ENCODE assay signal across 11 cellular contexts in genomic region chr20:57323034-57323433, GRCh38. TPM values are rescaled to one million over a fixed set of nuclear protein-coding genes. Genes with fewer than 3 reads are reported as not detected.
A peak's percentile ranks its signal among the peaks of the same experiment; 100 is the strongest.
DNase-seq lines count a peak whose midpoint lies in the region; ATAC-seq and TF ChIP-seq lines count a peak whose summit lies in the region.
"Had no signal": no experiment of that assay in that cellular context is flagged by ENCODE, and none has a peak within 500 bp of the region (broad histone marks: within the 10 kb centered on the region; RNA-seq: fewer than 3 reads in every experiment).

No MANE protein-coding gene starts in this region.

- TF ChIP-seq EP300 in gastroesophageal sphincter (IDR thresholded peaks at IDR 0.05), result no peak

- peak; percentile 9 for DNase-seq in activated naive CD4-positive, alpha-beta T cell treated with anti-CD3 and anti-CD28 coated beads for 36 hours
- no peak for DNase-seq in activated naive CD4-positive, alpha-beta T cell treated with Interleukin-2 at 50 U/mL for 16 hours
- DNase-seq in SJCRH30, result peak; percentile 33 to 40
- DNase-seq in iris pigment epithelial cell (ENCODE audit: low read depth), result peak; percentile 5
- DNase-seq in vagina (ENCODE audit: extremely low spot score in 2 of 2), result no peak
- no peak for DNase-seq in activated T-cell treated with anti-CD3 and anti-CD28 coated beads for 4 hours
- DNase-seq: activated CD4-positive, alpha-beta T cell treated with anti-CD3 and anti-CD28 coated beads, Interleukin-2, amount 10 ng/mL, durations not matched to agents 24 days and 14 days; MM.1S; naive B cell had no signal

- no peak overlapping the region for H3K27ac Mint-ChIP-seq in activated naive CD4-positive, alpha-beta T cell treated with anti-CD3 and anti-CD28 coated beads for 36 hours
- H3K27ac Mint-ChIP-seq: activated CD4-positive, alpha-beta T cell treated with anti-CD3 and anti-CD28 coated beads, Interleukin-2, amount 10 ng/mL, durations not matched to agents 24 days and 14 days; naive B cell had no signal

- intact Hi-C loops in activated naive CD4-positive, alpha-beta T cell treated with anti-CD3 and anti-CD28 coated beads for 36 hours (cut with micrococcal nuclease), result no loop called here
- intact Hi-C loops in vagina (cut with DNase I), result no loop called here

- H3K36me3 ChIP-seq in SJCRH30 (no peaks in the 10 kb centered on the region), vagina (no peaks in the 10 kb centered on the region), gastroesophageal sphincter (no peaks in the 10 kb centered on the region)

- WGBS in gastroesophageal sphincter (ENCODE audit: low coverage in 1 of 2), 2 donors, result 23% methylated on average over 5 of the region's 6 CpGs; no CpG with 5 or more reads in 1 of the 2 donors

- no peaks in the 10 kb centered on the region for H3K36me3 Mint-ChIP-seq in activated naive CD4-positive, alpha-beta T cell treated with anti-CD3 and anti-CD28 coated beads for 36 hours (ENCODE audit: low read depth)
- H3K36me3 Mint-ChIP-seq: naive B cell had no signal

- H3K27me3 ChIP-seq in SJCRH30, result peaks cover 35% of the 10 kb centered on the region
- no peaks in the 10 kb centered on the region for H3K27me3 ChIP-seq in vagina
- H3K27me3 ChIP-seq in gastroesophageal sphincter, result peaks cover 19% of the 10 kb centered on the region

- H3K4me1 ChIP-seq in SJCRH30 (peaks cover 3% of the 10 kb centered on the region; the same call in 1 of the 2 replicates), vagina (peaks cover 21% of the 10 kb centered on the region), gastroesophageal sphincter (no peaks in the 10 kb centered on the region)

- no peak overlapping the region for H3K4me3 ChIP-seq in SJCRH30
- no peak overlapping the region for H3K4me3 ChIP-seq in vagina
- no peak overlapping the region for H3K4me3 ChIP-seq in gastroesophageal sphincter

- H3K9me3 Mint-ChIP-seq in activated naive CD4-positive, alpha-beta T cell treated with anti-CD3 and anti-CD28 coated beads for 36 hours, result peaks cover 2% of the 10 kb centered on the region
- H3K9me3 Mint-ChIP-seq: activated CD4-positive, alpha-beta T cell treated with anti-CD3 and anti-CD28 coated beads, Interleukin-2, amount 10 ng/mL, durations not matched to agents 24 days and 14 days had no signal

- CTCF ChIA-PET in activated naive CD4-positive, alpha-beta T cell treated with anti-CD3 and anti-CD28 coated beads for 36 hours (lab: Charles Lee), result no interaction called here

- TF ChIP-seq POLR2A in vagina (IDR thresholded peaks at IDR 0.05) (no peak), gastroesophageal sphincter (IDR thresholded peaks at IDR 0.05) (no peak)

- no peak overlapping the region for H3K27ac ChIP-seq in SJCRH30
- H3K27ac ChIP-seq in vagina, result peak overlapping the region; percentile 39
- H3K27ac ChIP-seq in gastroesophageal sphincter, result peak overlapping the region in 1 of 4 donors; percentile 6

- ATAC-seq in gastroesophageal sphincter (no peak), HG03025 (IDR thresholded peaks at IDR 0.05; ENCODE audit: low FRiP score, unreplicated experiment) (no peak)

- no peaks in the 10 kb centered on the region for H3K4me1 Mint-ChIP-seq in activated naive CD4-positive, alpha-beta T cell treated with anti-CD3 and anti-CD28 coated beads for 36 hours (ENCODE audit: low read depth)
- H3K4me1 Mint-ChIP-seq: activated CD4-positive, alpha-beta T cell treated with anti-CD3 and anti-CD28 coated beads, Interleukin-2, amount 10 ng/mL, durations not matched to agents 24 days and 14 days; naive B cell had no signal

- TF ChIP-seq CTCF in vagina (IDR thresholded peaks at IDR 0.05) (no peak), gastroesophageal sphincter (IDR thresholded peaks at IDR 0.05) (no peak)

- no peak overlapping the region for H3K4me3 Mint-ChIP-seq in activated naive CD4-positive, alpha-beta T cell treated with anti-CD3 and anti-CD28 coated beads for 36 hours
- H3K4me3 Mint-ChIP-seq: activated CD4-positive, alpha-beta T cell treated with anti-CD3 and anti-CD28 coated beads, Interleukin-2, amount 10 ng/mL, durations not matched to agents 24 days and 14 days; naive B cell had no signal

- H3K9me3 ChIP-seq in SJCRH30 (replicated peaks) (no peaks in the 10 kb centered on the region), vagina (no peaks in the 10 kb centered on the region), gastroesophageal sphincter (no peaks in the 10 kb centered on the region)

- H3K27me3 Mint-ChIP-seq in activated naive CD4-positive, alpha-beta T cell treated with anti-CD3 and anti-CD28 coated beads for 36 hours (ENCODE audit: low read depth), result peaks cover 34% of the 10 kb centered on the region

RNA-seq across cellular contexts. Expression of gene SPO11, which starts 6.6 kb away (rescaled TPM):
- not detected for total RNA-seq in activated naive CD4-positive, alpha-beta T cell treated with anti-CD3 and anti-CD28 coated beads for 36 hours
- not detected in 2 replicates for total RNA-seq in SJCRH30 (2014; rRNA removed; shearing (Covaris generic))
- total RNA-seq in vagina, result not detected
- total RNA-seq in gastroesophageal sphincter, result not detected
- total RNA-seq: activated CD4-positive, alpha-beta T cell treated with anti-CD3 and anti-CD28 coated beads, Interleukin-2, amount 10 ng/mL, durations not matched to agents 24 days and 14 days had no signal

RNA-seq across cellular contexts. Expression of gene RAE1, which starts 28.0 kb away (rescaled TPM):
- total RNA-seq in activated naive CD4-positive, alpha-beta T cell treated with anti-CD3 and anti-CD28 coated beads for 36 hours, result 10 to 100 TPM; 45.6 to 46.5 TPM
- 112 and 119 TPM in 2 replicates for total RNA-seq in SJCRH30 (2014; rRNA removed; shearing (Covaris generic))
- 21.1 TPM for total RNA-seq in vagina
- total RNA-seq in gastroesophageal sphincter, result 10 to 100 TPM; 16.5 to 30.4 (median 25.1) TPM

RNA-seq across cellular contexts. Expression of gene BMP7, which starts 56.6 kb away (rescaled TPM):
- total RNA-seq in activated naive CD4-positive, alpha-beta T cell treated with anti-CD3 and anti-CD28 coated beads for 36 hours, result not detected
- 14.6 and 15.6 TPM in 2 replicates for total RNA-seq in SJCRH30 (2014; rRNA removed; shearing (Covaris generic))
- total RNA-seq in vagina, result 17.2 TPM
- total RNA-seq in gastroesophageal sphincter, result 10 to 100 TPM in 1 of 4 donors, 1 to 10 TPM in 2, under 1 TPM in 1; 0.16 to 10.8 (median 5.0) TPM

Comparison
In these comparisons a context has a peak if more than half of its experiments do, and no peak if none do; other contexts are left out.
1. DNase-seq: peak in activated naive CD4-positive, alpha-beta T cell treated with anti-CD3 and anti-CD28 coated beads for 36 hours (single experiment), SJCRH30 (2 of 2) and iris pigment epithelial cell (single experiment); none in activated naive CD4-positive, alpha-beta T cell treated with Interleukin-2 at 50 U/mL for 16 hours (single experiment), vagina (0 of 2) and activated T-cell treated with anti-CD3 and anti-CD28 coated beads for 4 hours (single experiment).